16 cellular contexts compared by ENCODE assay signal in genomic region chr14:42140831-42141279, GRCh38.
A peak's percentile ranks its signal among the peaks of the same experiment; 100 is the strongest.
DNase-seq lines count a peak whose midpoint lies in the region; ATAC-seq, FAIRE-seq and TF ChIP-seq lines count a peak whose summit lies in the region.
"Had no signal": no experiment of that assay in that cellular context is flagged by ENCODE, and none has a peak within 500 bp of the region (broad histone marks: within the 10 kb centered on the region; RNA-seq: fewer than 3 reads in every experiment).

No MANE protein-coding gene starts in this region.

- H3K27me3 Mint-ChIP-seq in WTC11 (ENCODE audit: low read depth) = no peaks in the 10 kb centered on the region
- H3K27me3 Mint-ChIP-seq: central memory CD8-positive, alpha-beta T cell; progenitor cell of endocrine pancreas had no signal

- no peaks in the 10 kb centered on the region for H3F3A ChIP-seq in SK-N-SH (replicated peaks; ENCODE audit: insufficient read depth)

- no peak for TF ChIP-seq CTCF in SK-N-SH (IDR thresholded peaks at IDR 0.05)
- TF ChIP-seq CTCF in WTC11 (IDR thresholded peaks at IDR 0.05) = no peak

- POLR2A ChIA-PET in SK-N-SH (lab: Yijun Ruan, JAX) (no interaction called here), WTC11 (lab: Charles Lee) (no interaction called here)

- peak overlapping the region in 1 of 2 experiments; percentile 24; a peak in 1 of 4 replicates for H3K27ac ChIP-seq in SK-N-SH (ENCODE audit: low read depth in 2 of 2, low read length in 1 of 2)
- H3K27ac ChIP-seq: upper lobe of left lung had no signal

- H3K79me2 ChIP-seq in SK-N-SH (ENCODE audit: insufficient read depth) = no peaks in the 10 kb centered on the region

- no peaks in the 10 kb centered on the region for H3K36me3 ChIP-seq in SK-N-SH (replicated peaks in 1 of 2; ENCODE audit: control insufficient read depth in 1 of 2, insufficient read depth in 2 of 2, low read length in 1 of 2)
- H3K36me3 ChIP-seq: upper lobe of left lung had no signal

- no peak overlapping the region for H3K27ac Mint-ChIP-seq in WTC11
- H3K27ac Mint-ChIP-seq: progenitor cell of endocrine pancreas had no signal

- no peaks in the 10 kb centered on the region for H3K4me1 Mint-ChIP-seq in WTC11
- H3K4me1 Mint-ChIP-seq: central memory CD8-positive, alpha-beta T cell had no signal

- no peaks in the 10 kb centered on the region for H3K9me2 ChIP-seq in SK-N-SH

- H3K9me3 Mint-ChIP-seq in WTC11 = peaks cover 7% of the 10 kb centered on the region

- no peak overlapping the region for H2AFZ ChIP-seq in SK-N-SH (ENCODE audit: low read depth)

- H3K27me3 ChIP-seq in SK-N-SH (ENCODE audit: insufficient read depth) = no peaks in the 10 kb centered on the region
- H3K27me3 ChIP-seq: upper lobe of left lung had no signal

- no peaks in the 10 kb centered on the region for H3K4me1 ChIP-seq in SK-N-SH (ENCODE audit: control insufficient read depth in 1 of 2, insufficient read depth in 2 of 2, low read depth in 1 of 2, low read length in 1 of 2)
- H3K4me1 ChIP-seq: upper lobe of left lung had no signal

- H3K4me2 ChIP-seq in SK-N-SH = no peak overlapping the region

- CTCF ChIA-PET in SK-N-SH (lab: Yijun Ruan, JAX) (no interaction called here), WTC11 (lab: Charles Lee) (no interaction called here)

- no peak overlapping the region for H3K4me3 Mint-ChIP-seq in WTC11
- H3K4me3 Mint-ChIP-seq: central memory CD8-positive, alpha-beta T cell had no signal

- H3K9ac ChIP-seq in SK-N-SH = no peak overlapping the region

- FAIRE-seq in RCC 7860 (lab: Jason Lieb, UNC) (peak; percentile 78), urothelium cell line (lab: Jason Lieb, UNC) (no peak)
- FAIRE-seq: GM12892, TTC549 had no signal

- H4K20me1 ChIP-seq in SK-N-SH (ENCODE audit: insufficient read depth) = no peaks in the 10 kb centered on the region

- H3K4me3 ChIP-seq in SK-N-SH (ENCODE audit: low read depth in 2 of 2, low read length in 1 of 2) = no peak overlapping the region
- H3K4me3 ChIP-seq: upper lobe of left lung had no signal

- no peak for DNase-seq in SK-N-SH
- DNase-seq in RCC 7860 (ENCODE audit: low spot score) = peak; percentile 82
- peak; percentile 19 for DNase-seq in fibroblast of gingiva (ENCODE audit: low read depth)
- DNase-seq in urothelium cell line (ENCODE audit: low spot score) = peak; percentile 1
- no peak for DNase-seq in T-helper 2 cell
- no peak for DNase-seq in hippocampal formation (lab: John Stamatoyannopoulos, UW)
- DNase-seq in WTC11 (ENCODE audit: low spot score) = no peak
- DNase-seq: DMS153, erythroblast, NCI-H510A, upper lobe of left lung had no signal

- ATAC-seq in SK-N-SH treated with all-trans-retinoic acid at 6 μM for 48 hours = no peak
- ATAC-seq in WTC11 = no peak

- no peaks in the 10 kb centered on the region for H3K36me3 Mint-ChIP-seq in WTC11

- 14% methylated on average over 1 of the region's 1 CpG for WGBS in SK-N-SH (ENCODE audit: low lambda C conversion rate)

- no peak for TF ChIP-seq RAD21 in SK-N-SH (IDR thresholded peaks at IDR 0.05; ENCODE audit: low read length)

- H3K9me3 ChIP-seq in SK-N-SH = no peaks in the 10 kb centered on the region
- H3K9me3 ChIP-seq: upper lobe of left lung had no signal

- no peak for TF ChIP-seq EP300 in SK-N-SH (IDR thresholded peaks at IDR 0.05; ENCODE audit: borderline replicate concordance in 1 of 2, low read depth in 1 of 2, low read length in 1 of 2)

TF ChIP-seq in SK-N-SH, 30 proteins besides CTCF, POLR2A, EP300 and RAD21:
- TF ChIP-seq MAX (IDR thresholded peaks at IDR 0.05; ENCODE audit: low read depth) = no peak
- TF ChIP-seq NRF1 (IDR thresholded peaks at IDR 0.05; ENCODE audit: low read depth, low read length) = no peak
- TF ChIP-seq TAF1 (IDR thresholded peaks at IDR 0.05; ENCODE audit: borderline replicate concordance, low read depth, low read length) = no peak
- TF ChIP-seq FOSL2 (IDR thresholded peaks at IDR 0.05; ENCODE audit: borderline replicate concordance, low read depth) = 0 out of 2 replicates have a peak, but pooled peaks have one; percentile 9

TF ChIP-seq in SK-N-SH treated with all-trans-retinoic acid at 6 μM for 48 hours, 23 proteins besides CTCF, POLR2A, EP300 and RAD21:
- TF ChIP-seq ZC3H10 (CRISPR knock-in tag; IDR thresholded peaks at IDR 0.05) (no peak), TSHZ2 (CRISPR knock-in tag; IDR thresholded peaks at IDR 0.05) (no peak), CSRNP3 (CRISPR knock-in tag; IDR thresholded peaks at IDR 0.05) (no peak), BACH2 (CRISPR knock-in tag; IDR thresholded peaks at IDR 0.05; ENCODE audit: borderline replicate concordance) (no peak), ISL1 (CRISPR knock-in tag; IDR thresholded peaks at IDR 0.05) (no peak), ZNF565 (CRISPR knock-in tag; conservative IDR thresholded peaks at IDR 0.05; ENCODE audit: low read depth) (no peak)

TF ChIP-seq in WTC11, 78 proteins besides CTCF, POLR2A, EP300 and RAD21:
- TF ChIP-seq TCF7 (CRISPR knock-in tag; IDR thresholded peaks at IDR 0.05; ENCODE audit: low read depth) = no peak
- no peak for TF ChIP-seq ZNF671 (CRISPR knock-in tag; IDR thresholded peaks at IDR 0.05)
- TF ChIP-seq SMAD3 (CRISPR knock-in tag; IDR thresholded peaks at IDR 0.05; ENCODE audit: borderline replicate concordance) = no peak
- TF ChIP-seq CREB1 (CRISPR knock-in tag; IDR thresholded peaks at IDR 0.05) = no peak
- no peak for TF ChIP-seq ZNF512 (CRISPR knock-in tag; IDR thresholded peaks at IDR 0.05; ENCODE audit: borderline replicate concordance)
- TF ChIP-seq STAT6 (CRISPR knock-in tag; conservative IDR thresholded peaks at IDR 0.05; ENCODE audit: low read depth) = no peak
- TF ChIP-seq JAZF1 (CRISPR knock-in tag; IDR thresholded peaks at IDR 0.05) = no peak

Comparison
In these comparisons a context has a peak if more than half of its experiments do, and no peak if none do; other contexts are left out.
1. DNase-seq: peak in RCC 7860 (single experiment), fibroblast of gingiva (single experiment) and urothelium cell line (single experiment); none in SK-N-SH (single experiment), T-helper 2 cell (0 of 5), hippocampal formation (0 of 2) and WTC11 (single experiment).